ENCODE assay signal across 8 cellular contexts in the genomic region with DNA sequence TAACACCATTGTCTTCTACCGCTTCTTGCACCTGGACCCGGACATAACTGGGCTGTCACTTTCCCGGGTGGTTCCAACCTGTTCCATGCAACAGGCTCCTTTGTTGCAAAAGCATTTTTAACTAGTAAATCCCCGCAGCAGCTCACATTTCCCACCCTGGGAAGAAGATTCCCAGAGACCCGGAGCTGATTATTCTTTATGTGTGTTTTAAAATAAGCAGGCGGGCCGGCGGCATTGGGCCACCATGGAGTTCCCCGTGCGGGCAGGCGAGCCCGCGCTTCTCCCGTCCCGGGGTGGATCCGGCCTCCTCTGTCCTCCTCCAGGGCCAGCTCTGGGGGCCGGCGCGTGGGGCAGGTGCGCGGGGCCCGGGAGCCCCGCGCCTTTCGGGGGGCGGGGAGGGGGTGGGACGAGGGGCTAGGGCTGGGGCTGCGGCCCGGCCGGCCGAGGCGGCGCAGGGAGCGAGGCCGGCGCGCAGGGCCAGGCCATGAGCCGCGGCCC. TPM values are rescaled to one million over a fixed set of nuclear protein-coding genes. Genes with fewer than 3 reads are reported as not detected.
DNase-seq lines count a peak whose midpoint lies in the region; ATAC-seq and TF ChIP-seq lines count a peak whose summit lies in the region.

No MANE protein-coding gene starts in this region.

- peaks cover 60% of the 10 kb centered on the region for H4K20me1 ChIP-seq in BLaER1

- H3K9ac ChIP-seq in BLaER1 (peak overlapping the region; percentile 92), HUES6 (ENCODE audit: low read length) (peak overlapping the region; percentile 77), liver (ENCODE audit: low read depth in 1 of 2, low read length in 2 of 2) (no peak overlapping the region)

- H3K27me3 ChIP-seq in BLaER1, result peaks cover 41% of the 10 kb centered on the region
- peaks cover 13% of the 10 kb centered on the region for H3K27me3 ChIP-seq in HUES6 (ENCODE audit: control insufficient read depth, insufficient read depth, low read length)
- H3K27me3 ChIP-seq in ascending aorta, result no peaks in the 10 kb centered on the region
- no peaks in the 10 kb centered on the region for H3K27me3 ChIP-seq in liver (ENCODE audit: control insufficient read depth in 4 of 4, insufficient read depth in 4 of 4, low read length in 3 of 4)
- H3K27me3 ChIP-seq in thyroid gland, result no peaks in the 10 kb centered on the region

- under 1% methylated on average over 39 of the region's 39 CpGs for WGBS in liver
- WGBS in thyroid gland, 2 donors, result 5 to 7% methylated on average over 8 to 13 of the region's 39 CpGs

- H3K4me3 ChIP-seq in BLaER1, result peak overlapping the region; percentile 99
- peak overlapping the region; percentile 72 for H3K4me3 ChIP-seq in HUES6 (ENCODE audit: low read depth, low read length)
- peak overlapping the region; percentile 91 to 94 for H3K4me3 ChIP-seq in ascending aorta
- H3K4me3 ChIP-seq in liver (ENCODE audit: low read depth in 1 of 3, low read length in 3 of 3), result peak overlapping the region; percentile 18 to 91 (median 75)
- peak overlapping the region in 2 of 3 donors; percentile 9 to 94 for H3K4me3 ChIP-seq in thyroid gland (replicated peaks in 1 of 3)

- no peak for TF ChIP-seq CTCF in ascending aorta (IDR thresholded peaks at IDR 0.05)
- TF ChIP-seq CTCF in liver (IDR thresholded peaks at IDR 0.05; ENCODE audit: low read depth, low read length, missing input control), result no peak
- no peak for TF ChIP-seq CTCF in thyroid gland (IDR thresholded peaks at IDR 0.05)

- peak overlapping the region; percentile 96 for H3K4me2 ChIP-seq in BLaER1

- intact Hi-C loops in ascending aorta (cut with DNase I) (loop anchor here (2.0 to 5.0 kb wide), 8 partner anchors 81 to 1409 kb away; a partner anchor contains a TSS), thyroid gland (cut with DNase I) (loop anchor here (10.0 kb wide), 1 partner anchor 91 kb away; a partner anchor contains a TSS)

- H3K36me3 ChIP-seq in BLaER1 (peaks cover 39% of the 10 kb centered on the region), HUES6 (ENCODE audit: control insufficient read depth, insufficient read depth, low read length) (peaks cover 18% of the 10 kb centered on the region), ascending aorta (peaks cover 0 to 18% of the 10 kb centered on the region in 2 donors), liver (ENCODE audit: control insufficient read depth in 4 of 4, insufficient read depth in 3 of 4, low read depth in 1 of 4, low read length in 3 of 4) (peaks cover 0 to 8% (median 7%) of the 10 kb centered on the region in 4 donors), thyroid gland (no peaks in the 10 kb centered on the region)

- ATAC-seq in GM21526 (IDR thresholded peaks at IDR 0.05; ENCODE audit: low FRiP score, unreplicated experiment), result no peak

- no peak for DNase-seq in ascending aorta (ENCODE audit: low spot score in 2 of 2)
- DNase-seq in thyroid gland, result peak in 1 of 2 donors; percentile 13
- no peak for DNase-seq in NCI-H1436 (lab: John Stamatoyannopoulos, UW)
- no peak for DNase-seq in NCI-H2171 (lab: John Stamatoyannopoulos, UW)

- peaks cover 56% of the 10 kb centered on the region for H3K4me1 ChIP-seq in BLaER1
- H3K4me1 ChIP-seq in HUES6 (ENCODE audit: control insufficient read depth, insufficient read depth, low read length), result peaks cover 15% of the 10 kb centered on the region
- peaks cover 26 to 32% of the 10 kb centered on the region in 2 donors for H3K4me1 ChIP-seq in ascending aorta
- H3K4me1 ChIP-seq in liver (ENCODE audit: control insufficient read depth in 4 of 4, insufficient read depth in 4 of 4, low read length in 3 of 4), result peaks cover 4 to 43% (median 33%) of the 10 kb centered on the region in 4 donors
- peaks cover 24 to 54% of the 10 kb centered on the region in 2 donors for H3K4me1 ChIP-seq in thyroid gland

- H3K9me3 ChIP-seq in BLaER1, result no peaks in the 10 kb centered on the region
- no peaks in the 10 kb centered on the region for H3K9me3 ChIP-seq in HUES6 (ENCODE audit: control insufficient read depth, insufficient read depth, low read depth, low read length)
- H3K9me3 ChIP-seq in ascending aorta, result no peaks in the 10 kb centered on the region
- H3K9me3 ChIP-seq in liver (ENCODE audit: control insufficient read depth in 4 of 4, low read length in 3 of 4), result no peaks in the 10 kb centered on the region
- no peaks in the 10 kb centered on the region for H3K9me3 ChIP-seq in thyroid gland

- no peak for TF ChIP-seq POLR2A in thyroid gland (IDR thresholded peaks at IDR 0.05)

- TF ChIP-seq RAD21 in liver (IDR thresholded peaks at IDR 0.05), result no peak

- H3K27ac ChIP-seq in BLaER1 (peak overlapping the region; percentile 88), HUES6 (ENCODE audit: low read depth, low read length) (no peak overlapping the region), ascending aorta (no peak overlapping the region), liver (ENCODE audit: low read depth in 1 of 2, low read length in 2 of 2) (no peak overlapping the region), thyroid gland (no peak overlapping the region)

TF ChIP-seq in liver, 16 proteins besides CTCF, POLR2A, EP300 and RAD21:
- TF ChIP-seq EGR1 (IDR thresholded peaks at IDR 0.05; ENCODE audit: low read depth in 2 of 2) (no peak), SP1 (IDR thresholded peaks at IDR 0.05) (no peak), RXRA (IDR thresholded peaks at IDR 0.05) (no peak), YY1 (IDR thresholded peaks at IDR 0.05) (no peak), TAF1 (conservative IDR thresholded peaks at IDR 0.05) (no peak), HNF4G (IDR thresholded peaks at IDR 0.05) (no peak), GABPA (IDR thresholded peaks at IDR 0.05 in 1 of 2, conservative IDR thresholded peaks at IDR 0.05 in 1 of 2) (no peak), FOXA2 (IDR thresholded peaks at IDR 0.05) (no peak), FOXA1 (IDR thresholded peaks at IDR 0.05) (no peak), JUND (IDR thresholded peaks at IDR 0.05) (no peak), NR2F2 (IDR thresholded peaks at IDR 0.05) (no peak)
- TF ChIP-seq, protein P1, sequence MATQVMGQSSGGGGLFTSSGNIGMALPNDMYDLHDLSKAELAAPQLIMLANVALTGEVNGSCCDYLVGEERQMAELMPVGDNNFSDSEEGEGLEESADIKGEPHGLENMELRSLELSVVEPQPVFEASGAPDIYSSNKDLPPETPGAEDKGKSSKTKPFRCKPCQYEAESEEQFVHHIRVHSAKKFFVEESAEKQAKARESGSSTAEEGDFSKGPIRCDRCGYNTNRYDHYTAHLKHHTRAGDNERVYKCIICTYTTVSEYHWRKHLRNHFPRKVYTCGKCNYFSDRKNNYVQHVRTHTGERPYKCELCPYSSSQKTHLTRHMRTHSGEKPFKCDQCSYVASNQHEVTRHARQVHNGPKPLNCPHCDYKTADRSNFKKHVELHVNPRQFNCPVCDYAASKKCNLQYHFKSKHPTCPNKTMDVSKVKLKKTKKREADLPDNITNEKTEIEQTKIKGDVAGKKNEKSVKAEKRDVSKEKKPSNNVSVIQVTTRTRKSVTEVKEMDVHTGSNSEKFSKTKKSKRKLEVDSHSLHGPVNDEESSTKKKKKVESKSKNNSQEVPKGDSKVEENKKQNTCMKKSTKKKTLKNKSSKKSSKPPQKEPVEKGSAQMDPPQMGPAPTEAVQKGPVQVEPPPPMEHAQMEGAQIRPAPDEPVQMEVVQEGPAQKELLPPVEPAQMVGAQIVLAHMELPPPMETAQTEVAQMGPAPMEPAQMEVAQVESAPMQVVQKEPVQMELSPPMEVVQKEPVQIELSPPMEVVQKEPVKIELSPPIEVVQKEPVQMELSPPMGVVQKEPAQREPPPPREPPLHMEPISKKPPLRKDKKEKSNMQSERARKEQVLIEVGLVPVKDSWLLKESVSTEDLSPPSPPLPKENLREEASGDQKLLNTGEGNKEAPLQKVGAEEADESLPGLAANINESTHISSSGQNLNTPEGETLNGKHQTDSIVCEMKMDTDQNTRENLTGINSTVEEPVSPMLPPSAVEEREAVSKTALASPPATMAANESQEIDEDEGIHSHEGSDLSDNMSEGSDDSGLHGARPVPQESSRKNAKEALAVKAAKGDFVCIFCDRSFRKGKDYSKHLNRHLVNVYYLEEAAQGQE (IDR thresholded peaks at IDR 0.05), result no peak
- TF ChIP-seq, protein P2, sequence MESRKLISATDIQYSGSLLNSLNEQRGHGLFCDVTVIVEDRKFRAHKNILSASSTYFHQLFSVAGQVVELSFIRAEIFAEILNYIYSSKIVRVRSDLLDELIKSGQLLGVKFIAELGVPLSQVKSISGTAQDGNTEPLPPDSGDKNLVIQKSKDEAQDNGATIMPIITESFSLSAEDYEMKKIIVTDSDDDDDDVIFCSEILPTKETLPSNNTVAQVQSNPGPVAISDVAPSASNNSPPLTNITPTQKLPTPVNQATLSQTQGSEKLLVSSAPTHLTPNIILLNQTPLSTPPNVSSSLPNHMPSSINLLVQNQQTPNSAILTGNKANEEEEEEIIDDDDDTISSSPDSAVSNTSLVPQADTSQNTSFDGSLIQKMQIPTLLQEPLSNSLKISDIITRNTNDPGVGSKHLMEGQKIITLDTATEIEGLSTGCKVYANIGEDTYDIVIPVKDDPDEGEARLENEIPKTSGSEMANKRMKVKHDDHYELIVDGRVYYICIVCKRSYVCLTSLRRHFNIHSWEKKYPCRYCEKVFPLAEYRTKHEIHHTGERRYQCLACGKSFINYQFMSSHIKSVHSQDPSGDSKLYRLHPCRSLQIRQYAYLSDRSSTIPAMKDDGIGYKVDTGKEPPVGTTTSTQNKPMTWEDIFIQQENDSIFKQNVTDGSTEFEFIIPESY (IDR thresholded peaks at IDR 0.05), result no peak
- TF ChIP-seq, protein P3, sequence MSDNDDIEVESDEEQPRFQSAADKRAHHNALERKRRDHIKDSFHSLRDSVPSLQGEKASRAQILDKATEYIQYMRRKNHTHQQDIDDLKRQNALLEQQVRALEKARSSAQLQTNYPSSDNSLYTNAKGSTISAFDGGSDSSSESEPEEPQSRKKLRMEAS (IDR thresholded peaks at IDR 0.05), result no peak
TF ChIP-seq in liver: peak in this region for 0.

RNA-seq across cellular contexts. Expression of a gene that starts 1.6 kb away (rescaled TPM):
- total RNA-seq in ascending aorta, result 12.7 TPM
- 1 to 10 TPM; 6.0 to 6.4 TPM for total RNA-seq in liver
- polyA plus RNA-seq in liver, result 1 to 10 TPM; 1.1 to 2.5 TPM
- 10 to 100 TPM; 11.0 to 20.8 (median 15.6) TPM for total RNA-seq in thyroid gland

RNA-seq across cellular contexts. Expression of a gene that starts 1.9 kb away (rescaled TPM):
- total RNA-seq in ascending aorta, result 21.9 TPM
- total RNA-seq in liver, result 1 to 10 TPM; 5.4 to 8.1 TPM
- polyA plus RNA-seq in liver, result 1 to 10 TPM; 1.3 to 2.1 TPM
- total RNA-seq in thyroid gland, result 10 to 100 TPM; 53.9 to 89.9 (median 79.8) TPM

Comparison
In these comparisons a context has a peak if more than half of its experiments do, and no peak if none do; other contexts are left out.
1. H3K9ac ChIP-seq: peak in BLaER1 (single experiment) and HUES6 (single experiment); none in liver (0 of 2).
2. Peak in every context shown above with its lines, with median percentiles within 50 percentile points of each other: H3K4me3 ChIP-seq.